10 cellular contexts compared by ENCODE assay signal in genomic region chr5:157108961-157109360, GRCh38. TPM values are rescaled to one million over a fixed set of nuclear protein-coding genes. Genes with fewer than 3 reads are reported as not detected.
DNase-seq lines count a peak whose midpoint lies in the region; ATAC-seq and TF ChIP-seq lines count a peak whose summit lies in the region.
"Had no signal": no experiment of that assay in that cellular context is flagged by ENCODE, and none has a peak within 500 bp of the region (broad histone marks: within the 10 kb centered on the region; RNA-seq: fewer than 3 reads in every experiment).

Gene HAVCR2 (minus strand): TSS chr5:157109044. CDS start chr5:157108983, 61 bp downstream.

- no peak within 1 kb of the TSS for H3K9ac ChIP-seq in parathyroid adenoma
- H3K9ac ChIP-seq: KMS-11 had no signal

- H3K4me1 Mint-ChIP-seq in T-helper 1 cell treated with Interleukin-12 subunit alpha and Interleukin-12 subunit beta and Interleukin-4 antibody, amounts not matched to agents 30 μg/mL and 1 μg/mL, for 36 hours (ENCODE audit: low read depth), result peaks cover 55% of the 10 kb centered on the region
- no peaks in the 10 kb centered on the region for H3K4me1 Mint-ChIP-seq in type B pancreatic cell (ENCODE audit: unreplicated experiment)

- no peaks in the 10 kb centered on the region for H3K27me3 ChIP-seq in ascending aorta
- H3K27me3 ChIP-seq in parathyroid adenoma (ENCODE audit: control insufficient read depth, insufficient read depth, low read length), result no peaks in the 10 kb centered on the region

- H3K27me3 Mint-ChIP-seq in T-helper 1 cell treated with Interleukin-12 subunit alpha and Interleukin-12 subunit beta and Interleukin-4 antibody, amounts not matched to agents 30 μg/mL and 1 μg/mL, for 36 hours (ENCODE audit: low read depth), result no peaks in the 10 kb centered on the region
- no peaks in the 10 kb centered on the region for H3K27me3 Mint-ChIP-seq in type B pancreatic cell

- peak within 1 kb of the TSS; percentile 0 to 36 for H3K4me3 ChIP-seq in ascending aorta
- peak within 1 kb of the TSS; percentile 14 for H3K4me3 ChIP-seq in parathyroid adenoma (ENCODE audit: low read depth, low read length)

- no peak for TF ChIP-seq CTCF in ascending aorta (IDR thresholded peaks at IDR 0.05)
- no peak for TF ChIP-seq CTCF in parathyroid adenoma (IDR thresholded peaks at IDR 0.05)
- no peak for TF ChIP-seq CTCF in type B pancreatic cell (conservative IDR thresholded peaks at IDR 0.05)

- H3K27ac Mint-ChIP-seq in T-helper 1 cell treated with Interleukin-12 subunit alpha and Interleukin-12 subunit beta and Interleukin-4 antibody, amounts not matched to agents 30 μg/mL and 1 μg/mL, for 36 hours, result peak within 1 kb of the TSS; percentile 97
- H3K27ac Mint-ChIP-seq in type B pancreatic cell, result no peak within 1 kb of the TSS

- no peaks in the 10 kb centered on the region for H3K36me3 ChIP-seq in ascending aorta
- no peaks in the 10 kb centered on the region for H3K36me3 ChIP-seq in parathyroid adenoma (ENCODE audit: control insufficient read depth, insufficient read depth, low read length)

- no peaks in the 10 kb centered on the region for H3K79me2 ChIP-seq in parathyroid adenoma

- ATAC-seq in GM18868 (IDR thresholded peaks at IDR 0.05; ENCODE audit: unreplicated experiment) (peak; percentile 87), HG02981 (IDR thresholded peaks at IDR 0.05; ENCODE audit: unreplicated experiment) (peak; percentile 86)

- H3K9me3 Mint-ChIP-seq in T-helper 1 cell treated with Interleukin-12 subunit alpha and Interleukin-12 subunit beta and Interleukin-4 antibody, amounts not matched to agents 30 μg/mL and 1 μg/mL, for 36 hours, result no peaks in the 10 kb centered on the region
- no peaks in the 10 kb centered on the region for H3K9me3 Mint-ChIP-seq in type B pancreatic cell

- H2AFZ ChIP-seq in parathyroid adenoma, result no peak within 1 kb of the TSS

- DNase-seq in ascending aorta (ENCODE audit: low spot score in 2 of 2) (peak; percentile 35 to 70), type B pancreatic cell (ENCODE audit: extremely low spot score, unreplicated experiment) (no peak), NCI-H524 (lab: John Stamatoyannopoulos, UW) (no peak), GM03348 (ENCODE audit: low spot score) (no peak)

- intact Hi-C loops in ascending aorta (cut with DNase I), result no loop called here

- H3K27ac ChIP-seq in ascending aorta, result peak within 1 kb of the TSS; percentile 12 to 23
- H3K27ac ChIP-seq in parathyroid adenoma, result no peak within 1 kb of the TSS
- H3K27ac ChIP-seq: KMS-11 had no signal

- H3K4me3 Mint-ChIP-seq in T-helper 1 cell treated with Interleukin-12 subunit alpha and Interleukin-12 subunit beta and Interleukin-4 antibody, amounts not matched to agents 30 μg/mL and 1 μg/mL, for 36 hours, result peak within 1 kb of the TSS; percentile 93
- H3K4me3 Mint-ChIP-seq in type B pancreatic cell, result no peak within 1 kb of the TSS

- peaks cover 45% of the 10 kb centered on the region for H3K36me3 Mint-ChIP-seq in T-helper 1 cell treated with Interleukin-12 subunit alpha and Interleukin-12 subunit beta and Interleukin-4 antibody, amounts not matched to agents 30 μg/mL and 1 μg/mL, for 36 hours (ENCODE audit: low read depth)
- no peaks in the 10 kb centered on the region for H3K36me3 Mint-ChIP-seq in type B pancreatic cell

- H3K9me3 ChIP-seq in ascending aorta, result no peaks in the 10 kb centered on the region
- no peaks in the 10 kb centered on the region for H3K9me3 ChIP-seq in parathyroid adenoma (ENCODE audit: control insufficient read depth, low read length)

- H3K4me2 ChIP-seq in parathyroid adenoma (ENCODE audit: low read length), result no peak within 1 kb of the TSS
- H3K4me2 ChIP-seq: KMS-11 had no signal

- no peaks in the 10 kb centered on the region for H3K4me1 ChIP-seq in ascending aorta
- H3K4me1 ChIP-seq in parathyroid adenoma, result no peaks in the 10 kb centered on the region

RNA-seq across cellular contexts. Expression of gene HAVCR2, which starts in this region (rescaled TPM):
- total RNA-seq in ascending aorta, result 1.7 TPM
- 0.10 and 0.29 TPM in 2 replicates for total RNA-seq in type B pancreatic cell (ENCODE audit: low replicate concordance)
- total RNA-seq: glomerular endothelial cell had no signal

Comparison
In these comparisons a context has a peak if more than half of its experiments do, and no peak if none do; other contexts are left out.
1. DNase-seq: peak in ascending aorta (2 of 2); none in type B pancreatic cell (single experiment), NCI-H524 (0 of 2) and GM03348 (single experiment).